Comparison of ENCODE assay signal across 2 cellular contexts in the genomic region with DNA sequence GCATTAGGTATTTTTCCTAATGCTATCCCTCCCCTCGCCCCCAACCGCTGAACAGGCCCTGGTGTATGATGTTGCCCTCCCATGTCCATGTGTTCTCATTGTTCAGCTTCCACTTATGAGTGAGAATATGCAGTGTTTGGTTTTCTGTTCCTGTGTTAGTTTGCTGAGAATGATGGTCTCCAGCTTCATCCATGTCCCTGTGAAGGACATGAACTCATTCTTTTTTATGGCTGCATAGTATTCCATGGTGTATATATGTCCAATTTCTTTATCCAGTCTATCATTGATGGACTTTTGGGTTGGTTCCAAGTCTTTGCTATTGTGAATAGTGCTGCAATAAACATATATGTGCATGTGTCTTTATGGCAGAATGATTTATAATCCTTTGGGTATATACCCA. TPM values are rescaled to one million over a fixed set of nuclear protein-coding genes. Genes with fewer than 3 reads are reported as not detected.
"Had no signal": no experiment of that assay in that cellular context is flagged by ENCODE, and none has a peak within 500 bp of the region (broad histone marks: within the 10 kb centered on the region; RNA-seq: fewer than 3 reads in every experiment).

No MANE protein-coding gene starts in this region.

RNA-seq across cellular contexts. Expression of a gene that starts 43.0 kb away (rescaled TPM):
- total RNA-seq: GM23248, HFFc6 had no signal
- polyA plus RNA-seq: GM23248 had no signal
